ENCODE assay signal across 9 cellular contexts in genomic region chr5:139251281-139251687, GRCh38. TPM values are rescaled to one million over a fixed set of nuclear protein-coding genes. Genes with fewer than 3 reads are reported as not detected.
A peak's percentile ranks its signal among the peaks of the same experiment; 100 is the strongest.
DNase-seq lines count a peak whose midpoint lies in the region; ATAC-seq and TF ChIP-seq lines count a peak whose summit lies in the region.
"Had no signal": no experiment of that assay in that cellular context is flagged by ENCODE, and none has a peak within 500 bp of the region (broad histone marks: within the 10 kb centered on the region; RNA-seq: fewer than 3 reads in every experiment).

No MANE protein-coding gene starts in this region.

- H3K36me3 ChIP-seq in BE2C, result no peaks in the 10 kb centered on the region
- H3K36me3 ChIP-seq in H7 (replicated peaks; ENCODE audit: control insufficient read depth, insufficient read depth, low read length), result no peaks in the 10 kb centered on the region

- DNase-seq in BE2C (no peak), H7 (peak; percentile 53), immature natural killer cell (peak; percentile 9 to 48 (median 38)), SW480 (ENCODE audit: low spot score) (no peak), NCI-H2081 treated with DMSO at 0.1 percent for 48 hours (lab: John Stamatoyannopoulos, UW) (no peak), NCI-H2029 (lab: John Stamatoyannopoulos, UW) (no peak)
- peak; percentile 49 for DNase-seq in activated CD4-positive, alpha-beta T cell treated with anti-CD3 and anti-CD28 coated beads, Interleukin-2, amount 10 ng/mL, durations not matched to agents 7 days and 5 days

- H3K27me3 ChIP-seq in BE2C, result no peaks in the 10 kb centered on the region
- no peaks in the 10 kb centered on the region for H3K27me3 ChIP-seq in H7 (ENCODE audit: control insufficient read depth, insufficient read depth, low read length)

- H3K4me3 ChIP-seq in BE2C (ENCODE audit: low read depth, low read length) (no peak overlapping the region), H7 (ENCODE audit: insufficient read depth, low read depth, low read length) (no peak overlapping the region)

- H3K36me3 Mint-ChIP-seq in activated CD4-positive, alpha-beta T cell treated with anti-CD3 and anti-CD28 coated beads, Interleukin-2, amount 10 ng/mL, durations not matched to agents 7 days and 5 days (ENCODE audit: low read depth), result no peaks in the 10 kb centered on the region
- peaks cover 0 to 3% (median 0%) of the 10 kb centered on the region in 3 donors for H3K36me3 Mint-ChIP-seq in immature natural killer cell

- no peaks in the 10 kb centered on the region for H3K27me3 Mint-ChIP-seq in activated CD4-positive, alpha-beta T cell treated with anti-CD3 and anti-CD28 coated beads, Interleukin-2, amount 10 ng/mL, durations not matched to agents 7 days and 5 days
- H3K27me3 Mint-ChIP-seq in immature natural killer cell (ENCODE audit: low read depth in 3 of 3), result peaks cover 0 to 1% (median 0%) of the 10 kb centered on the region in 3 donors

- peaks cover 19% of the 10 kb centered on the region for H3K4me1 Mint-ChIP-seq in activated CD4-positive, alpha-beta T cell treated with anti-CD3 and anti-CD28 coated beads, Interleukin-2, amount 10 ng/mL, durations not matched to agents 7 days and 5 days
- H3K4me1 Mint-ChIP-seq in immature natural killer cell, result peaks cover 0 to 2% of the 10 kb centered on the region in 2 donors

- H3K9me3 Mint-ChIP-seq in activated CD4-positive, alpha-beta T cell treated with anti-CD3 and anti-CD28 coated beads, Interleukin-2, amount 10 ng/mL, durations not matched to agents 7 days and 5 days, result no peaks in the 10 kb centered on the region
- no peaks in the 10 kb centered on the region for H3K9me3 Mint-ChIP-seq in immature natural killer cell
- H3K9me3 Mint-ChIP-seq: T-helper 1 cell treated with Interleukin-12 subunit alpha and Interleukin-12 subunit beta and Interleukin-4 antibody, amounts not matched to agents 30 μg/mL and 1 μg/mL, for 36 hours had no signal

- H3K9me3 ChIP-seq in BE2C, result no peaks in the 10 kb centered on the region

- CTCF ChIA-PET in activated CD4-positive, alpha-beta T cell treated with anti-CD3 and anti-CD28 coated beads, Interleukin-2, amount 10 ng/mL, durations not matched to agents 7 days and 5 days (lab: Charles Lee), result interaction anchor here (0.7 to 2.2 kb wide), 7 partner anchors 10 to 1382 kb away, joined by 3 to 11 read pairs (median 3); partner anchors contain the start of gene HSPA9

- ATAC-seq in HG02870 (IDR thresholded peaks at IDR 0.05; ENCODE audit: unreplicated experiment), result no peak

- POLR2A ChIA-PET in activated CD4-positive, alpha-beta T cell treated with anti-CD3 and anti-CD28 coated beads, Interleukin-2, amount 10 ng/mL, durations not matched to agents 7 days and 5 days (lab: Charles Lee), result interaction anchor here (0.6 kb wide), 1 partner anchor 20 kb away, joined by 3 read pairs; no protein-coding TSS in a partner anchor

- H3K4me3 Mint-ChIP-seq in activated CD4-positive, alpha-beta T cell treated with anti-CD3 and anti-CD28 coated beads, Interleukin-2, amount 10 ng/mL, durations not matched to agents 7 days and 5 days, result no peak overlapping the region
- no peak overlapping the region for H3K4me3 Mint-ChIP-seq in immature natural killer cell
- H3K4me3 Mint-ChIP-seq: T-helper 1 cell treated with Interleukin-12 subunit alpha and Interleukin-12 subunit beta and Interleukin-4 antibody, amounts not matched to agents 30 μg/mL and 1 μg/mL, for 36 hours had no signal

- TF ChIP-seq CTCF in BE2C (IDR thresholded peaks at IDR 0.05; ENCODE audit: low read depth, low read length), result 0 out of 2 replicates have a peak, but pooled peaks have one; percentile 3

- H3K27ac Mint-ChIP-seq in activated CD4-positive, alpha-beta T cell treated with anti-CD3 and anti-CD28 coated beads, Interleukin-2, amount 10 ng/mL, durations not matched to agents 7 days and 5 days, result no peak overlapping the region
- peak overlapping the region in 1 of 6 donors; percentile 46 for H3K27ac Mint-ChIP-seq in immature natural killer cell
- H3K27ac Mint-ChIP-seq: T-helper 1 cell treated with Interleukin-12 subunit alpha and Interleukin-12 subunit beta and Interleukin-4 antibody, amounts not matched to agents 30 μg/mL and 1 μg/mL, for 36 hours had no signal

- H3K4me1 ChIP-seq in BE2C, result no peaks in the 10 kb centered on the region

RNA-seq across cellular contexts. Expression of gene MATR3, which starts 42.3 kb away (rescaled TPM):
- polyA plus RNA-seq in BE2C (2012; ENCODE audit: insufficient read depth, insufficient read length, low read depth), result 178 TPM
- 228 and 239 TPM in 2 replicates for total RNA-seq in H7 (2014; rRNA removed; shearing (Covaris generic))
- 100 to 1,000 TPM; 168 to 222 TPM for total RNA-seq in activated CD4-positive, alpha-beta T cell treated with anti-CD3 and anti-CD28 coated beads, Interleukin-2, amount 10 ng/mL, durations not matched to agents 7 days and 5 days
- 100 to 1,000 TPM; 322 to 380 (median 361) TPM for polyA plus RNA-seq in immature natural killer cell

RNA-seq across cellular contexts. Expression of gene SIL1, which starts 53.1 kb away (rescaled TPM):
- 113 TPM for polyA plus RNA-seq in BE2C (2012; ENCODE audit: insufficient read depth, insufficient read length, low read depth)
- 14.8 and 17.4 TPM in 2 replicates for total RNA-seq in H7 (2014; rRNA removed; shearing (Covaris generic))
- total RNA-seq in activated CD4-positive, alpha-beta T cell treated with anti-CD3 and anti-CD28 coated beads, Interleukin-2, amount 10 ng/mL, durations not matched to agents 7 days and 5 days, result 1 to 10 TPM; 9.4 to 9.7 TPM
- 10 to 100 TPM; 22.0 to 22.7 (median 22.1) TPM for polyA plus RNA-seq in immature natural killer cell

Comparison
In these comparisons a context has a peak if more than half of its experiments do, and no peak if none do; other contexts are left out.
1. DNase-seq: peak in H7 (single experiment), activated CD4-positive, alpha-beta T cell treated with anti-CD3 and anti-CD28 coated beads, Interleukin-2, amount 10 ng/mL, durations not matched to agents 7 days and 5 days (single experiment) and immature natural killer cell (3 of 3); none in BE2C (single experiment), SW480 (single experiment), NCI-H2081 treated with DMSO at 0.1 percent for 48 hours (single experiment) and NCI-H2029 (single experiment).